In genomic region chr17:64936117-64936516, GRCh38 we compare ENCODE assay signal across 1 cellular context.
TF ChIP-seq lines count a peak whose summit lies in the region.

No MANE protein-coding gene starts in this region.

TF ChIP-seq in HEK293, 187 proteins besides CTCF, POLR2A, EP300 and RAD21 (continued from another document):
- TF ChIP-seq, protein P1, sequence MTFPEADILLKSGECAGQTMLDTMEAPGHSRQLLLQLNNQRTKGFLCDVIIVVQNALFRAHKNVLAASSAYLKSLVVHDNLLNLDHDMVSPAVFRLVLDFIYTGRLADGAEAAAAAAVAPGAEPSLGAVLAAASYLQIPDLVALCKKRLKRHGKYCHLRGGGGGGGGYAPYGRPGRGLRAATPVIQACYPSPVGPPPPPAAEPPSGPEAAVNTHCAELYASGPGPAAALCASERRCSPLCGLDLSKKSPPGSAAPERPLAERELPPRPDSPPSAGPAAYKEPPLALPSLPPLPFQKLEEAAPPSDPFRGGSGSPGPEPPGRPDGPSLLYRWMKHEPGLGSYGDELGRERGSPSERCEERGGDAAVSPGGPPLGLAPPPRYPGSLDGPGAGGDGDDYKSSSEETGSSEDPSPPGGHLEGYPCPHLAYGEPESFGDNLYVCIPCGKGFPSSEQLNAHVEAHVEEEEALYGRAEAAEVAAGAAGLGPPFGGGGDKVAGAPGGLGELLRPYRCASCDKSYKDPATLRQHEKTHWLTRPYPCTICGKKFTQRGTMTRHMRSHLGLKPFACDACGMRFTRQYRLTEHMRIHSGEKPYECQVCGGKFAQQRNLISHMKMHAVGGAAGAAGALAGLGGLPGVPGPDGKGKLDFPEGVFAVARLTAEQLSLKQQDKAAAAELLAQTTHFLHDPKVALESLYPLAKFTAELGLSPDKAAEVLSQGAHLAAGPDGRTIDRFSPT (tag by site-specific recombination; IDR thresholded peaks at IDR 0.05): 0 out of 2 replicates have a peak, but pooled peaks have one; percentile 23
- TF ChIP-seq ZNF132 (tag by site-specific recombination; IDR thresholded peaks at IDR 0.05; ENCODE audit: borderline replicate concordance): no peak
- no peak for TF ChIP-seq ZNF596 (tag by site-specific recombination; IDR thresholded peaks at IDR 0.05)
- no peak for TF ChIP-seq ZNF311 (tag by site-specific recombination; IDR thresholded peaks at IDR 0.05; ENCODE audit: borderline replicate concordance)
- TF ChIP-seq ZNF501 (tag by site-specific recombination; IDR thresholded peaks at IDR 0.05): no peak
- TF ChIP-seq, protein P2, sequence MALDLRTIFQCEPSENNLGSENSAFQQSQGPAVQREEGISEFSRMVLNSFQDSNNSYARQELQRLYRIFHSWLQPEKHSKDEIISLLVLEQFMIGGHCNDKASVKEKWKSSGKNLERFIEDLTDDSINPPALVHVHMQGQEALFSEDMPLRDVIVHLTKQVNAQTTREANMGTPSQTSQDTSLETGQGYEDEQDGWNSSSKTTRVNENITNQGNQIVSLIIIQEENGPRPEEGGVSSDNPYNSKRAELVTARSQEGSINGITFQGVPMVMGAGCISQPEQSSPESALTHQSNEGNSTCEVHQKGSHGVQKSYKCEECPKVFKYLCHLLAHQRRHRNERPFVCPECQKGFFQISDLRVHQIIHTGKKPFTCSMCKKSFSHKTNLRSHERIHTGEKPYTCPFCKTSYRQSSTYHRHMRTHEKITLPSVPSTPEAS (tag by site-specific recombination; IDR thresholded peaks at IDR 0.05): peak; percentile 99
